In genomic region chr3:47824541-47825473, GRCh38 we compare ENCODE assay signal across 8 cellular contexts. TPM values are rescaled to one million over a fixed set of nuclear protein-coding genes. Genes with fewer than 3 reads are reported as not detected.
DNase-seq lines count a peak whose midpoint lies in the region; ATAC-seq and TF ChIP-seq lines count a peak whose summit lies in the region.

No MANE protein-coding gene starts in this region.

- H3K4me2 ChIP-seq in BLaER1 treated with 17β-estradiol and CSF1 and Interleukin-3, amounts not matched to agents 10 nM and 100 nM, result peak overlapping the region; percentile 86 to 98 (median 93)

- intact Hi-C loops in activated CD4-positive, alpha-beta memory T cell treated with anti-CD3 and anti-CD28 coated beads for 36 hours (cut with micrococcal nuclease), result loop anchor here (1.0 to 10.0 kb wide), 3 partner anchors 22 to 330 kb away; partner anchors contain the start of gene DHX30

- H3K4me1 Mint-ChIP-seq in activated CD4-positive, alpha-beta memory T cell treated with anti-CD3 and anti-CD28 coated beads for 36 hours (ENCODE audit: low read depth), result peaks cover 30% of the 10 kb centered on the region

- H3K27ac ChIP-seq in BLaER1 treated with 17β-estradiol and CSF1 and Interleukin-3, amounts not matched to agents 10 nM and 100 nM, result peak overlapping the region; percentile 79 to 98 (median 95)
- H3K27ac ChIP-seq in ectodermal cell (ENCODE audit: insufficient read depth, low read depth, low read length, poor library complexity, severe bottlenecking), result peak overlapping the region; percentile 66

- 5% methylated on average over 77 of the region's 77 CpGs for WGBS in ectodermal cell, 2 experiments

- no peaks in the 10 kb centered on the region for H3K27me3 Mint-ChIP-seq in activated CD4-positive, alpha-beta memory T cell treated with anti-CD3 and anti-CD28 coated beads for 36 hours

- peaks cover 50 to 71% (median 67%) of the 10 kb centered on the region in 11 experiments for H3K36me3 ChIP-seq in BLaER1 treated with 17β-estradiol and CSF1 and Interleukin-3, amounts not matched to agents 10 nM and 100 nM
- peaks cover 32% of the 10 kb centered on the region for H3K36me3 ChIP-seq in ectodermal cell (ENCODE audit: control insufficient read depth, insufficient read depth, low read length)

- H3K9ac ChIP-seq in BLaER1 treated with 17β-estradiol and CSF1 and Interleukin-3, amounts not matched to agents 10 nM and 100 nM, result peak overlapping the region; percentile 94 to 99 (median 96)

- H3K4me3 Mint-ChIP-seq in activated CD4-positive, alpha-beta memory T cell treated with anti-CD3 and anti-CD28 coated beads for 36 hours, result peak overlapping the region; percentile 87

- H3K4me1 ChIP-seq in BLaER1 treated with 17β-estradiol and CSF1 and Interleukin-3, amounts not matched to agents 10 nM and 100 nM, result peaks cover 34 to 49% (median 45%) of the 10 kb centered on the region in 10 experiments
- H3K4me1 ChIP-seq in ectodermal cell (ENCODE audit: control insufficient read depth, insufficient read depth, low read length), result peaks cover 7% of the 10 kb centered on the region

- DNase-seq in NCI-H526 (lab: John Stamatoyannopoulos, UW), result peak; percentile 62 to 92
- peak; percentile 85 for DNase-seq in activated CD4-positive, alpha-beta memory T cell treated with anti-CD3 and anti-CD28 coated beads for 36 hours
- peak; percentile 87 to 93 for DNase-seq in lung microvascular endothelial cell (ENCODE audit: low read depth in 2 of 2)
- DNase-seq in stimulated activated CD4-positive, alpha-beta T cell treated with anti-CD3 and anti-CD28 coated beads, TNF-alpha, amount 100 ng/mL, for 48 hours (ENCODE audit: low read depth in 3 of 3), result peak; percentile 57 to 69 (median 61)

- CTCF ChIA-PET in activated CD4-positive, alpha-beta memory T cell treated with anti-CD3 and anti-CD28 coated beads for 36 hours (lab: Charles Lee), result interaction anchor here (0.6 to 3.9 kb wide), 26 partner anchors 9 to 358 kb away, joined by 3 to 64 read pairs (median 4); partner anchors contain the start of genes DHX30 and SCAP

- peak; percentile 96 for ATAC-seq in HG03432 (IDR thresholded peaks at IDR 0.05; ENCODE audit: unreplicated experiment)

- peaks cover 24 to 46% (median 37%) of the 10 kb centered on the region in 11 experiments; a peak in 19 of 22 replicates for H4K20me1 ChIP-seq in BLaER1 treated with 17β-estradiol and CSF1 and Interleukin-3, amounts not matched to agents 10 nM and 100 nM

- H3K27ac Mint-ChIP-seq in activated CD4-positive, alpha-beta memory T cell treated with anti-CD3 and anti-CD28 coated beads for 36 hours, result peak overlapping the region; percentile 84

- POLR2A ChIA-PET in activated CD4-positive, alpha-beta memory T cell treated with anti-CD3 and anti-CD28 coated beads for 36 hours (lab: Charles Lee), result interaction anchor here (0.6 to 2.9 kb wide), 13 partner anchors 10 to 363 kb away, joined by 3 to 10 read pairs (median 4); partner anchors contain the start of genes CDC25A, DHX30 and SMARCC1

- peaks cover 27% of the 10 kb centered on the region for H3K36me3 Mint-ChIP-seq in activated CD4-positive, alpha-beta memory T cell treated with anti-CD3 and anti-CD28 coated beads for 36 hours

- H3K9me3 ChIP-seq in BLaER1 treated with 17β-estradiol and CSF1 and Interleukin-3, amounts not matched to agents 10 nM and 100 nM (replicated peaks in 1 of 11), result peaks cover 0 to 19% (median 17%) of the 10 kb centered on the region in 11 experiments; a peak in 16 of 22 replicates
- H3K9me3 ChIP-seq in ectodermal cell (ENCODE audit: control insufficient read depth, low read length), result no peaks in the 10 kb centered on the region

- no peaks in the 10 kb centered on the region for H3K27me3 ChIP-seq in BLaER1 treated with 17β-estradiol and CSF1 and Interleukin-3, amounts not matched to agents 10 nM and 100 nM
- no peaks in the 10 kb centered on the region for H3K27me3 ChIP-seq in ectodermal cell (ENCODE audit: control insufficient read depth, insufficient read depth, low read length, poor library complexity, severe bottlenecking)

- peak overlapping the region; percentile 83 to 98 (median 90) for H3K4me3 ChIP-seq in BLaER1 treated with 17β-estradiol and CSF1 and Interleukin-3, amounts not matched to agents 10 nM and 100 nM
- H3K4me3 ChIP-seq in ectodermal cell (ENCODE audit: insufficient read depth, low read depth, low read length), result peak overlapping the region; percentile 76

- peaks cover 3% of the 10 kb centered on the region for H3K9me3 Mint-ChIP-seq in activated CD4-positive, alpha-beta memory T cell treated with anti-CD3 and anti-CD28 coated beads for 36 hours

- peak; percentile 85 for TF ChIP-seq POLR2A in GM19193 (IDR thresholded peaks at IDR 0.05; ENCODE audit: extremely low read depth, insufficient read depth, insufficient read length)

RNA-seq across cellular contexts. Expression of gene DHX30, which starts 21.9 kb away (rescaled TPM):
- total RNA-seq in activated CD4-positive, alpha-beta memory T cell treated with anti-CD3 and anti-CD28 coated beads for 36 hours, result 10 to 100 TPM; 76.7 to 77.5 TPM
- polyA plus RNA-seq in ectodermal cell (2013, experiment 1 of 4), result 108 TPM
- polyA plus RNA-seq in ectodermal cell (2013, experiment 2 of 4), result 110 TPM
- 85.6 TPM for polyA plus RNA-seq in ectodermal cell (2013, experiment 3 of 4)
- 93.3 TPM for polyA plus RNA-seq in ectodermal cell (2013, experiment 4 of 4)
- total RNA-seq in lung microvascular endothelial cell, result 36.6 and 56.0 TPM in 2 replicates

RNA-seq across cellular contexts. Expression of gene SMARCC1, which starts 43.1 kb away (rescaled TPM):
- 10 to 100 TPM; 87.2 to 90.3 TPM for total RNA-seq in activated CD4-positive, alpha-beta memory T cell treated with anti-CD3 and anti-CD28 coated beads for 36 hours
- 249 TPM for polyA plus RNA-seq in ectodermal cell (2013, experiment 1 of 4)
- 278 TPM for polyA plus RNA-seq in ectodermal cell (2013, experiment 2 of 4)
- 152 TPM for polyA plus RNA-seq in ectodermal cell (2013, experiment 3 of 4)
- polyA plus RNA-seq in ectodermal cell (2013, experiment 4 of 4), result 165 TPM
- 24.0 and 27.0 TPM in 2 replicates for total RNA-seq in lung microvascular endothelial cell

Comparison
In these comparisons a context has a peak if more than half of its experiments do, and no peak if none do; other contexts are left out.
1. Peak in every context shown above with its lines: DNase-seq, ATAC-seq, H3K4me3 ChIP-seq and H3K27ac ChIP-seq.